ENCODE assay signal across 11 cellular contexts in genomic region chr16:50699345-50700159, GRCh38. TPM values are rescaled to one million over a fixed set of nuclear protein-coding genes. Genes with fewer than 3 reads are reported as not detected.
A peak's percentile ranks its signal among the peaks of the same experiment; 100 is the strongest.
DNase-seq lines count a peak whose midpoint lies in the region; ATAC-seq and TF ChIP-seq lines count a peak whose summit lies in the region.
"Had no signal": no experiment of that assay in that cellular context is flagged by ENCODE, and none has a peak within 500 bp of the region (broad histone marks: within the 10 kb centered on the region; RNA-seq: fewer than 3 reads in every experiment).

No MANE protein-coding gene starts in this region.

- no peak for TF ChIP-seq EP300 in suprapubic skin (IDR thresholded peaks at IDR 0.05)

- H3K27me3 ChIP-seq in suprapubic skin = no peaks in the 10 kb centered on the region
- no peaks in the 10 kb centered on the region for H3K27me3 ChIP-seq in heart left ventricle

- peak; percentile 76 for DNase-seq in activated naive CD4-positive, alpha-beta T cell treated with Interleukin-2 at 50 U/mL for 16 hours
- no peak for DNase-seq in activated naive CD4-positive, alpha-beta T cell treated with anti-CD3 and anti-CD28 coated beads, Interleukin-2, amount 10 ng/mL, durations not matched to agents 7 days and 5 days
- peak; percentile 82 for DNase-seq in left lobe of liver (ENCODE audit: low spot score)
- DNase-seq in suprapubic skin (ENCODE audit: low spot score in 2 of 2) = peak in 1 of 2 donors; percentile 72
- no peak for DNase-seq in RKO (ENCODE audit: low spot score)
- DNase-seq in heart left ventricle = no peak
- DNase-seq: NCI-H1417 had no signal

- H3K9me3 ChIP-seq in suprapubic skin (no peaks in the 10 kb centered on the region), heart left ventricle (peaks cover 0 to 12% (median 9%) of the 10 kb centered on the region in 12 donors)

- H3K27ac Mint-ChIP-seq in activated naive CD4-positive, alpha-beta T cell treated with anti-CD3 and anti-CD28 coated beads, Interleukin-2, amount 10 ng/mL, durations not matched to agents 7 days and 5 days = no peak overlapping the region
- H3K27ac Mint-ChIP-seq in activated T-helper 17 cell treated with anti-CD3 and anti-CD28 coated beads, Interleukin-2, amount 50 U/mL, for 72 hours = peak overlapping the region; percentile 98

- peaks cover 51% of the 10 kb centered on the region for H3K4me1 ChIP-seq in suprapubic skin
- peaks cover 4 to 64% (median 25%) of the 10 kb centered on the region in 12 donors for H3K4me1 ChIP-seq in heart left ventricle

- peaks cover 10% of the 10 kb centered on the region for H3K36me3 Mint-ChIP-seq in activated naive CD4-positive, alpha-beta T cell treated with anti-CD3 and anti-CD28 coated beads, Interleukin-2, amount 10 ng/mL, durations not matched to agents 7 days and 5 days
- H3K36me3 Mint-ChIP-seq in activated T-helper 17 cell treated with anti-CD3 and anti-CD28 coated beads, Interleukin-2, amount 50 U/mL, for 72 hours (ENCODE audit: low read depth) = peaks cover 99% of the 10 kb centered on the region

- TF ChIP-seq POLR2A in suprapubic skin (IDR thresholded peaks at IDR 0.05) (no peak), heart left ventricle (IDR thresholded peaks at IDR 0.05) (no peak)

- no peak overlapping the region for H3K4me3 Mint-ChIP-seq in activated naive CD4-positive, alpha-beta T cell treated with anti-CD3 and anti-CD28 coated beads, Interleukin-2, amount 10 ng/mL, durations not matched to agents 7 days and 5 days
- H3K4me3 Mint-ChIP-seq in activated T-helper 17 cell treated with anti-CD3 and anti-CD28 coated beads, Interleukin-2, amount 50 U/mL, for 72 hours = peak overlapping the region; percentile 95

- 72% methylated on average over 12 of the region's 19 CpGs for WGBS in suprapubic skin
- WGBS in heart left ventricle, 4 donors = 82 to 91% (median 86%) methylated on average over 15 to 19 of the region's 19 CpGs

- peaks cover 10% of the 10 kb centered on the region for H3K9me3 Mint-ChIP-seq in activated naive CD4-positive, alpha-beta T cell treated with anti-CD3 and anti-CD28 coated beads, Interleukin-2, amount 10 ng/mL, durations not matched to agents 7 days and 5 days
- H3K9me3 Mint-ChIP-seq in activated T-helper 17 cell treated with anti-CD3 and anti-CD28 coated beads, Interleukin-2, amount 50 U/mL, for 72 hours = no peaks in the 10 kb centered on the region

- H3K36me3 ChIP-seq in suprapubic skin = no peaks in the 10 kb centered on the region
- peaks cover 0 to 22% (median 0%) of the 10 kb centered on the region in 9 donors for H3K36me3 ChIP-seq in heart left ventricle
- H3K36me3 ChIP-seq: cardiac muscle cell had no signal

- TF ChIP-seq CTCF in suprapubic skin (IDR thresholded peaks at IDR 0.05) (no peak), heart left ventricle (IDR thresholded peaks at IDR 0.05) (no peak)

- intact Hi-C loops in heart left ventricle (cut with DNase I) = loop anchor here in 6 of 10 donors (5.0 to 10.0 kb wide), 2 partner anchors 43 to 45 kb away; partner anchors contain the start of gene CYLD (in 6 of the 6)

- H3K27ac ChIP-seq in suprapubic skin = peak overlapping the region; percentile 76
- peak overlapping the region in 1 of 12 donors; percentile 64 for H3K27ac ChIP-seq in heart left ventricle
- H3K27ac ChIP-seq: cardiac muscle cell had no signal

- peaks cover 2% of the 10 kb centered on the region for H3K27me3 Mint-ChIP-seq in activated naive CD4-positive, alpha-beta T cell treated with anti-CD3 and anti-CD28 coated beads, Interleukin-2, amount 10 ng/mL, durations not matched to agents 7 days and 5 days
- H3K27me3 Mint-ChIP-seq in activated T-helper 17 cell treated with anti-CD3 and anti-CD28 coated beads, Interleukin-2, amount 50 U/mL, for 72 hours = no peaks in the 10 kb centered on the region

- CTCF ChIA-PET in activated naive CD4-positive, alpha-beta T cell treated with anti-CD3 and anti-CD28 coated beads, Interleukin-2, amount 10 ng/mL, durations not matched to agents 7 days and 5 days (lab: Charles Lee) = interaction anchor here (0.7 to 3.4 kb wide), 3 partner anchors 22 to 107 kb away, joined by 3 to 7 read pairs (median 5); no protein-coding TSS in a partner anchor

- ATAC-seq in activated T-helper 17 cell treated with anti-CD3 and anti-CD28 coated beads, Interleukin-2, amount 50 U/mL, for 72 hours (replicated peaks) = peak; percentile 72
- peak; percentile 57 for ATAC-seq in left lobe of liver
- ATAC-seq in GM21737 (IDR thresholded peaks at IDR 0.05; ENCODE audit: unreplicated experiment) = no peak
- no peak for ATAC-seq in heart left ventricle

- peaks cover 47% of the 10 kb centered on the region for H3K4me1 Mint-ChIP-seq in activated naive CD4-positive, alpha-beta T cell treated with anti-CD3 and anti-CD28 coated beads, Interleukin-2, amount 10 ng/mL, durations not matched to agents 7 days and 5 days
- peaks cover 54% of the 10 kb centered on the region for H3K4me1 Mint-ChIP-seq in activated T-helper 17 cell treated with anti-CD3 and anti-CD28 coated beads, Interleukin-2, amount 50 U/mL, for 72 hours

- H3K4me3 ChIP-seq in suprapubic skin = no peak overlapping the region
- no peak overlapping the region for H3K4me3 ChIP-seq in heart left ventricle
- H3K4me3 ChIP-seq: cardiac muscle cell had no signal

RNA-seq across cellular contexts. Expression of gene NOD2, which starts 6.1 kb away (rescaled TPM):
- 10 to 100 TPM in 1 of 2 donors, 1 to 10 TPM in 1; 7.6 to 28.4 TPM for total RNA-seq in activated T-helper 17 cell treated with anti-CD3 and anti-CD28 coated beads, Interleukin-2, amount 50 U/mL, for 72 hours
- 0.68 TPM for total RNA-seq in left lobe of liver
- 10 to 100 TPM; 33.8 to 66.2 (median 48.6) TPM for total RNA-seq in suprapubic skin
- total RNA-seq in heart left ventricle = 1 to 10 TPM in 4 of 9 donors, under 1 TPM in 5; 0.21 to 6.5 (median 0.91) TPM
- under 1 TPM; 0.46 to 0.71 TPM for polyA plus RNA-seq in heart left ventricle
- total RNA-seq: cardiac muscle cell had no signal

RNA-seq across cellular contexts. Expression of gene SNX20, which starts 18.4 kb away (rescaled TPM):
- total RNA-seq in activated T-helper 17 cell treated with anti-CD3 and anti-CD28 coated beads, Interleukin-2, amount 50 U/mL, for 72 hours = 10 to 100 TPM; 53.9 to 96.9 TPM
- total RNA-seq in left lobe of liver = 0.53 TPM
- total RNA-seq in suprapubic skin = 1 to 10 TPM in 2 of 4 donors, under 1 TPM in 2; 0.81 to 2.1 (median 1.2) TPM
- total RNA-seq in heart left ventricle = 10 to 100 TPM in 1 of 9 donors, 1 to 10 TPM in 1, under 1 TPM in 7; 0.37 to 11.9 (median 0.67) TPM
- polyA plus RNA-seq in heart left ventricle = under 1 TPM; 0.27 to 0.54 TPM
- total RNA-seq: cardiac muscle cell, kidney epithelial cell had no signal
- polyA plus RNA-seq: cardiac muscle cell had no signal

RNA-seq across cellular contexts. Expression of gene CYLD, which starts 42.3 kb away (rescaled TPM):
- total RNA-seq in activated T-helper 17 cell treated with anti-CD3 and anti-CD28 coated beads, Interleukin-2, amount 50 U/mL, for 72 hours = 100 to 1,000 TPM; 112 to 130 TPM
- 14.4 TPM for total RNA-seq in left lobe of liver
- total RNA-seq in suprapubic skin = 10 to 100 TPM; 31.1 to 77.6 (median 50.2) TPM
- total RNA-seq in heart left ventricle = 10 to 100 TPM; 20.2 to 68.8 (median 40.0) TPM
- polyA plus RNA-seq in heart left ventricle = 10 to 100 TPM in 1 of 2 donors, 1 to 10 TPM in 1; 7.5 to 34.9 TPM

Comparison
In these comparisons a context has a peak if more than half of its experiments do, and no peak if none do; other contexts are left out.
1. DNase-seq: peak in activated naive CD4-positive, alpha-beta T cell treated with Interleukin-2 at 50 U/mL for 16 hours (single experiment) and left lobe of liver (single experiment); none in activated naive CD4-positive, alpha-beta T cell treated with anti-CD3 and anti-CD28 coated beads, Interleukin-2, amount 10 ng/mL, durations not matched to agents 7 days and 5 days (single experiment), RKO (single experiment) and heart left ventricle (0 of 5).
2. ATAC-seq: peak in activated T-helper 17 cell treated with anti-CD3 and anti-CD28 coated beads, Interleukin-2, amount 50 U/mL, for 72 hours (single experiment) and left lobe of liver (single experiment); none in GM21737 (single experiment) and heart left ventricle (0 of 4).
3. RNA of gene SNX20, which starts 18.4 kb away (total RNA-seq): 53.9 to 96.9 TPM in activated T-helper 17 cell treated with anti-CD3 and anti-CD28 coated beads, Interleukin-2, amount 50 U/mL, for 72 hours; 0.81 to 2.1 TPM in suprapubic skin, 0.37 to 11.9 TPM in heart left ventricle and 0.53 TPM in left lobe of liver (single experiment); every median in the first group is over 4 times any median in the second.